12 cellular contexts compared by ENCODE assay signal in the genomic region with DNA sequence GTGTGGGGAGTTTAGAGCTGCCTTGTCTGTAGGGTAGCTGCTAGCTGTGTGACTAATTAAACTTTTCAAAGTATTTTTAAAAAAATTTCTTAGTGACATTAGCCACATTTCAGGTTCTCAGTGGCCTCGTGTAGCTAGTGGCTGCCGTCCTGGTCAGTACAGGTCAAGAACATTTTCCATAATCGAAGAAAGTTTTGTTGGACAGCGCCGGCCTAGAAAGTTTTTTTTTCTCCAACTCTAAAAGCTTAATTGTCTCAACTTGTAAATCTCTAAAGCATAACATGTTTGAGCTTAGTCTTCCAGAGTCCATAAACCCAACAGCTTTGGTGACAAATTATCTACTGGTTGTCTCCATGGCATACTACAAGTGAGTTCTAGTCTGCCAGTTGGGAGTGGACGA.
"Had no signal": no experiment of that assay in that cellular context is flagged by ENCODE, and none has a peak within 500 bp of the region (broad histone marks: within the 10 kb centered on the region; RNA-seq: fewer than 3 reads in every experiment).

No MANE protein-coding gene starts in this region.

- ATAC-seq: activated naive CD8-positive, alpha-beta T cell treated with anti-CD3 and anti-CD28 coated beads, Interleukin-2, amount 50 U/mL, for 24 hours; activated T-cell treated with anti-CD3 and anti-CD28 coated beads, Interleukin-2, amount 50 U/mL, for 72 hours; left lung had no signal

- DNase-seq: activated CD4-positive, alpha-beta memory T cell treated with anti-CD3 and anti-CD28 coated beads for 36 hours; activated naive CD8-positive, alpha-beta T cell treated with anti-CD3 and anti-CD28 coated beads, Interleukin-2, amount 50 U/mL, for 24 hours; activated T-cell treated with anti-CD3 and anti-CD28 coated beads, Interleukin-2, amount 50 U/mL, for 72 hours; central memory CD4-positive, alpha-beta T cell; cortex of kidney; effector CD8-positive, alpha-beta T cell; left lung; mesendoderm; nephron progenitor cell; SW 1271; upper lobe of left lung had no signal

- H3K9me3 ChIP-seq: left lung, upper lobe of left lung had no signal

- H3K36me3 Mint-ChIP-seq: activated CD4-positive, alpha-beta memory T cell treated with anti-CD3 and anti-CD28 coated beads for 36 hours had no signal

- H3K36me3 ChIP-seq: left lung, upper lobe of left lung had no signal

- H3K27me3 ChIP-seq: left lung, upper lobe of left lung had no signal

- H3K27me3 Mint-ChIP-seq: activated CD4-positive, alpha-beta memory T cell treated with anti-CD3 and anti-CD28 coated beads for 36 hours; activated naive CD8-positive, alpha-beta T cell treated with anti-CD3 and anti-CD28 coated beads, Interleukin-2, amount 50 U/mL, for 24 hours had no signal

- H3K4me2 ChIP-seq: smooth muscle cell had no signal

- H3K4me3 Mint-ChIP-seq: activated CD4-positive, alpha-beta memory T cell treated with anti-CD3 and anti-CD28 coated beads for 36 hours; activated naive CD8-positive, alpha-beta T cell treated with anti-CD3 and anti-CD28 coated beads, Interleukin-2, amount 50 U/mL, for 24 hours; activated T-cell treated with anti-CD3 and anti-CD28 coated beads, Interleukin-2, amount 50 U/mL, for 72 hours; nephron progenitor cell had no signal

- H3K9me3 Mint-ChIP-seq: activated CD4-positive, alpha-beta memory T cell treated with anti-CD3 and anti-CD28 coated beads for 36 hours; activated naive CD8-positive, alpha-beta T cell treated with anti-CD3 and anti-CD28 coated beads, Interleukin-2, amount 50 U/mL, for 24 hours; activated T-cell treated with anti-CD3 and anti-CD28 coated beads, Interleukin-2, amount 50 U/mL, for 72 hours; nephron progenitor cell had no signal

- H3K4me3 ChIP-seq: left lung, smooth muscle cell, upper lobe of left lung had no signal

- H3K27ac Mint-ChIP-seq: activated CD4-positive, alpha-beta memory T cell treated with anti-CD3 and anti-CD28 coated beads for 36 hours; activated naive CD8-positive, alpha-beta T cell treated with anti-CD3 and anti-CD28 coated beads, Interleukin-2, amount 50 U/mL, for 24 hours; activated T-cell treated with anti-CD3 and anti-CD28 coated beads, Interleukin-2, amount 50 U/mL, for 72 hours; nephron progenitor cell had no signal

- H3K27ac ChIP-seq: left lung had no signal
